In the genomic region with DNA sequence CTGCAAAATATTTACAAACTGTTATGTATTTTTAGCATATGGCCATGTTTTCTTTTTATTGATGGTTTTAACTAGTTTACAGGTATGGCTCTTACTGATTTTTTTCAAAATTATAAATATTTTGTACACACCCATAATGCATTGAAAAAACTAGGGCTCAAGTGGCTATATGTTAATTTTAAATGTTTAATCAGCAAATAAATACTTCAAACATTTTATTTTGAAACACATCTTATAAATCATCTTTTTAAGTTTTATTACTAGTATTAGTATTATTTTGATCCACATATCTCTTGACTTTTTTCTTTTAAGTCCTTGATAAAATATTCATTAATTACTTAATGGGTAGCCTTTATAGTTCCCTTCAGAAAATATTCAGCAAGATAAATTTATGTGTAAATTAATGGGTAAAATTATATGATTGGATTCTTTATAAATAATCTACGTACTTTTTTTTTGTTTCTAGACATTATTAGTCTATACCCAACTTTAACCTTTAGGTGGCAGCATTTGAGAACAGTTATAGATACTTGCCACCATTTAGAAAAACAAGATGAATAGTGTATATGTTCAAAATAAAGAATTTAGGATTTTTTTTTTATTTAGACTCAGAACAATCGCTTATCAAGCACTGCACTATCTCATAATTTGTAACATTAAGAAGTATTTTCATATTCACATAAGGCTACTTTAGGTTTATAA, we compare ENCODE assay signal across 8 cellular contexts.
DNase-seq lines count a peak whose midpoint lies in the region; ATAC-seq and TF ChIP-seq lines count a peak whose summit lies in the region.

No MANE protein-coding gene starts in this region.

- no peak overlapping the region for H3K4me2 ChIP-seq in DND-41 (ENCODE audit: insufficient read depth, low read length)

- H3K27me3 ChIP-seq in DND-41 (ENCODE audit: insufficient read depth, low read length, poor library complexity), result no peaks in the 10 kb centered on the region

- TF ChIP-seq CTCF in DND-41 (IDR thresholded peaks at IDR 0.05; ENCODE audit: borderline replicate concordance, extremely low read depth, low read length, poor library complexity, severe bottlenecking) (peak; percentile 42), fibroblast of mammary gland (conservative IDR thresholded peaks at IDR 0.05; ENCODE audit: control insufficient read depth, insufficient read depth, low read depth, low read length) (peak; percentile 35)

- no peaks in the 10 kb centered on the region for H4K20me1 ChIP-seq in DND-41 (ENCODE audit: insufficient read depth, low read length)

- H3K4me3 Mint-ChIP-seq in activated T-helper 17 cell treated with anti-CD3 and anti-CD28 coated beads, Interleukin-2, amount 50 U/mL, for 72 hours, result no peak overlapping the region

- H3K4me1 ChIP-seq in DND-41 (ENCODE audit: insufficient read depth, low read length), result no peaks in the 10 kb centered on the region

- H3K36me3 Mint-ChIP-seq in activated T-helper 17 cell treated with anti-CD3 and anti-CD28 coated beads, Interleukin-2, amount 50 U/mL, for 72 hours (ENCODE audit: low read depth), result no peaks in the 10 kb centered on the region

- CTCF ChIA-PET in HEK293T (lab: Yijun Ruan, JAX), result interaction anchor here (0.7 kb wide), 1 partner anchor 355 kb away, joined by 3 read pairs; no protein-coding TSS in a partner anchor

- H2AFZ ChIP-seq in DND-41 (ENCODE audit: low read depth, low read length), result no peak overlapping the region

- no peak overlapping the region for H3K27ac Mint-ChIP-seq in activated T-helper 17 cell treated with anti-CD3 and anti-CD28 coated beads, Interleukin-2, amount 50 U/mL, for 72 hours

- H3K27ac ChIP-seq in DND-41 (ENCODE audit: low read length), result no peak overlapping the region

- no peaks in the 10 kb centered on the region for H3K36me3 ChIP-seq in DND-41 (ENCODE audit: insufficient read depth, low read length)

- no peaks in the 10 kb centered on the region for H3K79me2 ChIP-seq in DND-41 (ENCODE audit: insufficient read depth, low read length)

- POLR2A ChIA-PET in HEK293T (lab: Yijun Ruan, JAX), result no interaction called here

- no peaks in the 10 kb centered on the region for H3K9me3 Mint-ChIP-seq in activated T-helper 17 cell treated with anti-CD3 and anti-CD28 coated beads, Interleukin-2, amount 50 U/mL, for 72 hours

- H3K9ac ChIP-seq in DND-41 (ENCODE audit: low read depth, low read length), result no peak overlapping the region

- H3K9me3 ChIP-seq in DND-41 (ENCODE audit: insufficient read depth, low read length, severe bottlenecking), result no peaks in the 10 kb centered on the region

- ATAC-seq in DND-41 (ENCODE audit: insufficient read depth, low read depth), result no peak
- ATAC-seq in activated T-helper 17 cell treated with anti-CD3 and anti-CD28 coated beads, Interleukin-2, amount 50 U/mL, for 72 hours (replicated peaks), result no peak

- H3K4me3 ChIP-seq in DND-41 (ENCODE audit: low read depth in 1 of 2, low read length in 2 of 2), result no peak overlapping the region
- H3K4me3 ChIP-seq in fibroblast of mammary gland (ENCODE audit: control insufficient read depth, low read depth, low read length), result no peak overlapping the region

- H3K27me3 Mint-ChIP-seq in activated T-helper 17 cell treated with anti-CD3 and anti-CD28 coated beads, Interleukin-2, amount 50 U/mL, for 72 hours, result no peaks in the 10 kb centered on the region

- no peaks in the 10 kb centered on the region for H3K4me1 Mint-ChIP-seq in activated T-helper 17 cell treated with anti-CD3 and anti-CD28 coated beads, Interleukin-2, amount 50 U/mL, for 72 hours

- DNase-seq in DND-41 (no peak), HEK293T (ENCODE audit: extremely low spot score) (peak; percentile 11), NCI-H69 (lab: John Stamatoyannopoulos, UW) (peak; percentile 55), fibroblast of mammary gland (ENCODE audit: low read depth) (peak; percentile 29), KG1 (lab: John Stamatoyannopoulos, UW) (no peak), mucosa of gallbladder (ENCODE audit: low spot score) (no peak), DMS79 (lab: John Stamatoyannopoulos, UW) (no peak)

TF ChIP-seq in HEK293T, 16 proteins besides CTCF, POLR2A, EP300 and RAD21:
- TF ChIP-seq ZNF384 (IDR thresholded peaks at IDR 0.05) (peak; percentile 58; the same call in 1 of the 2 replicates), BHLHE40 (IDR thresholded peaks at IDR 0.05; ENCODE audit: borderline replicate concordance) (no peak), CTBP1 (IDR thresholded peaks at IDR 0.05; ENCODE audit: borderline replicate concordance) (no peak)
TF ChIP-seq in HEK293T: peak in this region for 1.

Comparison
In these comparisons a context has a peak if more than half of its experiments do, and no peak if none do; other contexts are left out.
1. DNase-seq: peak in HEK293T (single experiment), NCI-H69 (single experiment) and fibroblast of mammary gland (single experiment); none in DND-41 (single experiment), KG1 (single experiment), mucosa of gallbladder (single experiment) and DMS79 (single experiment).